Comparison of ENCODE assay signal across 26 cellular contexts in genomic region chr6:34581561-34581920, GRCh38. TPM values are rescaled to one million over a fixed set of nuclear protein-coding genes. Genes with fewer than 3 reads are reported as not detected.
"Had no signal": no experiment of that assay in that cellular context is flagged by ENCODE, and none has a peak within 500 bp of the region (broad histone marks: within the 10 kb centered on the region; RNA-seq: fewer than 3 reads in every experiment).

No MANE protein-coding gene starts in this region.

- H3K9me3 ChIP-seq: esophagus muscularis mucosa, gastroesophageal sphincter, heart left ventricle, spleen, thoracic aorta, transverse colon, vagina had no signal

- DNase-seq: dermis blood vessel endothelial cell; effector memory CD4-positive, alpha-beta T cell; foreskin keratinocyte; heart left ventricle; kidney; naive thymus-derived CD8-positive, alpha-beta T cell; retina; spleen; stimulated activated CD4-positive, alpha-beta T cell treated with anti-CD3 and anti-CD28 coated beads, Interleukin-4, amount 100 ng/mL, for 4 hours; stimulated activated naive B cell treated with anti-CD40 and anti-IgM and Interleukin-4, amounts not matched to agents 10 μg/mL and 1 μg/mL and 100 μg/mL, for 72 hours; transverse colon had no signal

- H3K36me3 ChIP-seq: neural progenitor cell, thoracic aorta, transverse colon, vagina had no signal

- H3K27me3 Mint-ChIP-seq: naive thymus-derived CD8-positive, alpha-beta T cell; stimulated activated naive B cell treated with anti-CD40 and anti-IgM and Interleukin-4, amounts not matched to agents 10 μg/mL and 1 μg/mL and 100 μg/mL, for 72 hours; stimulated activated naive CD8-positive, alpha-beta T cell treated with anti-CD3 and anti-CD28 coated beads, Interleukin-15, Interleukin-2, amounts not matched to agents 100 ng/mL and 50 ng/mL, for 24 hours had no signal

- H3K9me3 Mint-ChIP-seq: naive thymus-derived CD8-positive, alpha-beta T cell; neural progenitor cell; stimulated activated naive B cell treated with anti-CD40 and anti-IgM and Interleukin-4, amounts not matched to agents 10 μg/mL and 1 μg/mL and 100 μg/mL, for 72 hours; stimulated activated naive CD8-positive, alpha-beta T cell treated with anti-CD3 and anti-CD28 coated beads, Interleukin-15, Interleukin-2, amounts not matched to agents 100 ng/mL and 50 ng/mL, for 24 hours had no signal

- H3K27ac ChIP-seq: coronary artery, esophagus muscularis mucosa, foreskin keratinocyte, gastroesophageal sphincter, heart left ventricle, hepatocyte, neural progenitor cell, skin epidermis, spleen, thoracic aorta, transverse colon, vagina had no signal

- H3K27ac Mint-ChIP-seq: neural progenitor cell; stimulated activated naive B cell treated with anti-CD40 and anti-IgM and Interleukin-4, amounts not matched to agents 10 μg/mL and 1 μg/mL and 100 μg/mL, for 72 hours; stimulated activated naive CD8-positive, alpha-beta T cell treated with anti-CD3 and anti-CD28 coated beads, Interleukin-15, Interleukin-2, amounts not matched to agents 100 ng/mL and 50 ng/mL, for 24 hours had no signal

- H3K36me3 Mint-ChIP-seq: neural progenitor cell had no signal

- H3K4me1 ChIP-seq: foreskin keratinocyte, spleen, vagina had no signal

- H3K4me3 Mint-ChIP-seq: naive thymus-derived CD8-positive, alpha-beta T cell; neural progenitor cell; stimulated activated naive B cell treated with anti-CD40 and anti-IgM and Interleukin-4, amounts not matched to agents 10 μg/mL and 1 μg/mL and 100 μg/mL, for 72 hours; stimulated activated naive CD8-positive, alpha-beta T cell treated with anti-CD3 and anti-CD28 coated beads, Interleukin-15, Interleukin-2, amounts not matched to agents 100 ng/mL and 50 ng/mL, for 24 hours had no signal

- H3K27me3 ChIP-seq: esophagus muscularis mucosa, foreskin keratinocyte, gastroesophageal sphincter, heart left ventricle, hepatocyte, neural progenitor cell, spleen, transverse colon, vagina had no signal

- H3K4me3 ChIP-seq: coronary artery, esophagus muscularis mucosa, gastroesophageal sphincter, heart left ventricle, hepatocyte, neural progenitor cell, skin epidermis, spleen, thoracic aorta, transverse colon, vagina had no signal

- ATAC-seq: foreskin keratinocyte; gastroesophageal sphincter; heart left ventricle; naive thymus-derived CD8-positive, alpha-beta T cell; stimulated activated naive B cell treated with anti-CD40 and anti-IgM and Interleukin-4, amounts not matched to agents 10 μg/mL and 1 μg/mL and 100 μg/mL, for 72 hours had no signal

RNA-seq across cellular contexts. Expression of gene SPDEF, which starts 25.4 kb away (rescaled TPM):
- total RNA-seq: endothelial cell of umbilical vein; epithelial cell of proximal tubule; esophagus muscularis mucosa; foreskin keratinocyte; lung microvascular endothelial cell; myocyte; naive thymus-derived CD8-positive, alpha-beta T cell; osteocyte; pulmonary artery endothelial cell; thoracic aorta; vagina had no signal
